23 cellular contexts compared by ENCODE assay signal in genomic region chr1:5595531-5596170, GRCh38.
"Had no signal": no experiment of that assay in that cellular context is flagged by ENCODE, and none has a peak within 500 bp of the region (broad histone marks: within the 10 kb centered on the region; RNA-seq: fewer than 3 reads in every experiment).

No MANE protein-coding gene starts in this region.

- ATAC-seq: activated CD4-positive, CD25-positive, alpha-beta regulatory T cell treated with anti-CD3 and anti-CD28 coated beads, Interleukin-2, amount 50 U/mL, for 24 hours; activated T-helper 17 cell treated with anti-CD3 and anti-CD28 coated beads, Interleukin-2, amount 50 U/mL, for 72 hours; gastroesophageal sphincter; heart left ventricle; stimulated activated naive CD8-positive, alpha-beta T cell treated with anti-CD3 and anti-CD28 coated beads, Interleukin-15, amount 100 ng/mL, for 72 hours had no signal

- H3K4me3 ChIP-seq: gastroesophageal sphincter, heart left ventricle, left ventricle myocardium inferior, SJCRH30, testis, upper lobe of left lung had no signal

- H3K4me1 Mint-ChIP-seq: activated naive CD4-positive, alpha-beta T cell treated with anti-CD3 and anti-CD28 coated beads, Interleukin-2, amount 10 ng/mL, durations not matched to agents 7 days and 5 days; activated T-helper 17 cell treated with anti-CD3 and anti-CD28 coated beads, Interleukin-2, amount 50 U/mL, for 72 hours; immature natural killer cell; memory B cell had no signal

- DNase-seq: activated CD4-positive, alpha-beta T cell treated with anti-CD3 and anti-CD28 coated beads, Interleukin-2, amount 50 U/mL, for 1 hour; activated naive CD4-positive, alpha-beta T cell treated with anti-CD3 and anti-CD28 coated beads, Interleukin-2, amount 10 ng/mL, durations not matched to agents 7 days and 5 days; activated T-cell treated with anti-CD3 and anti-CD28 coated beads, Interleukin-2, amount 50 U/mL, for 1 hour; aorta; brain microvascular endothelial cell; central memory CD4-positive, alpha-beta T cell; heart left ventricle; immature natural killer cell; kidney glomerular epithelial cell; left ventricle myocardium inferior; occipital lobe; SJCRH30; stimulated activated CD4-positive, alpha-beta T cell treated with anti-CD3 and anti-CD28 coated beads, Interleukin-15, amount 100 ng/mL, for 24 hours; stimulated activated CD4-positive, alpha-beta T cell treated with anti-CD3 and anti-CD28 coated beads, Interleukin-2, amount 100 ng/mL, for 48 hours; stimulated activated naive CD8-positive, alpha-beta T cell treated with anti-CD3 and anti-CD28 coated beads, Interleukin-15, amount 100 ng/mL, for 72 hours; testis had no signal

- H3K27ac Mint-ChIP-seq: activated naive CD4-positive, alpha-beta T cell treated with anti-CD3 and anti-CD28 coated beads, Interleukin-2, amount 10 ng/mL, durations not matched to agents 7 days and 5 days; activated T-helper 17 cell treated with anti-CD3 and anti-CD28 coated beads, Interleukin-2, amount 50 U/mL, for 72 hours; immature natural killer cell; memory B cell; nephron; T-helper 1 cell treated with Interleukin-12 subunit alpha and Interleukin-12 subunit beta and Interleukin-4 antibody, amounts not matched to agents 30 μg/mL and 1 μg/mL, for 36 hours had no signal

- H3K27me3 Mint-ChIP-seq: activated naive CD4-positive, alpha-beta T cell treated with anti-CD3 and anti-CD28 coated beads, Interleukin-2, amount 10 ng/mL, durations not matched to agents 7 days and 5 days; stimulated activated naive CD8-positive, alpha-beta T cell treated with anti-CD3 and anti-CD28 coated beads, Interleukin-15, amount 100 ng/mL, for 72 hours had no signal

- H3K4me3 Mint-ChIP-seq: activated naive CD4-positive, alpha-beta T cell treated with anti-CD3 and anti-CD28 coated beads, Interleukin-2, amount 10 ng/mL, durations not matched to agents 7 days and 5 days; activated T-helper 17 cell treated with anti-CD3 and anti-CD28 coated beads, Interleukin-2, amount 50 U/mL, for 72 hours; immature natural killer cell; memory B cell; nephron; stimulated activated naive CD8-positive, alpha-beta T cell treated with anti-CD3 and anti-CD28 coated beads, Interleukin-15, amount 100 ng/mL, for 72 hours; T-helper 1 cell treated with Interleukin-12 subunit alpha and Interleukin-12 subunit beta and Interleukin-4 antibody, amounts not matched to agents 30 μg/mL and 1 μg/mL, for 36 hours had no signal

- H3K27ac ChIP-seq: brain microvascular endothelial cell, gastroesophageal sphincter, heart left ventricle, left ventricle myocardium inferior, SJCRH30, testis, upper lobe of left lung had no signal

- H3K9me3 Mint-ChIP-seq: activated T-helper 17 cell treated with anti-CD3 and anti-CD28 coated beads, Interleukin-2, amount 50 U/mL, for 72 hours had no signal

- H3K36me3 Mint-ChIP-seq: activated naive CD4-positive, alpha-beta T cell treated with anti-CD3 and anti-CD28 coated beads, Interleukin-2, amount 10 ng/mL, durations not matched to agents 7 days and 5 days; memory B cell had no signal
